In genomic region chr1:55426619-55427018, GRCh38 we compare ENCODE assay signal across 17 cellular contexts.
"Had no signal": no experiment of that assay in that cellular context is flagged by ENCODE, and none has a peak within 500 bp of the region (broad histone marks: within the 10 kb centered on the region; RNA-seq: fewer than 3 reads in every experiment).

No MANE protein-coding gene starts in this region.

- H3K27ac ChIP-seq: adrenal gland, left lung, pancreas, thoracic aorta had no signal

- H3K27me3 ChIP-seq: adrenal gland, pancreas had no signal

- H3K4me3 ChIP-seq: adrenal gland, left lung, pancreas, thoracic aorta had no signal

- H3K9me3 ChIP-seq: adrenal gland, pancreas, thoracic aorta had no signal

- H3K36me3 ChIP-seq: adrenal gland, left lung, pancreas, thoracic aorta had no signal

- DNase-seq: activated B cell treated with CpG ODN at 0.5 μM for 24 hours; activated CD4-positive, alpha-beta T cell treated with anti-CD3 and anti-CD28 coated beads, Interleukin-2, amount 10 ng/mL, durations not matched to agents 24 days and 14 days; activated CD8-positive, alpha-beta memory T cell treated with anti-CD3 and anti-CD28 coated beads for 24 hours; activated naive CD4-positive, alpha-beta T cell treated with anti-CD3 and anti-CD28 coated beads, Interleukin-2, amount 10 ng/mL, durations not matched to agents 7 days and 5 days; activated T-cell treated with anti-CD3 and anti-CD28 coated beads for 4 hours; adrenal gland; caudate nucleus; effector memory CD8-positive, alpha-beta T cell; erythroblast; head of caudate nucleus; islet precursor cell; left lung; pancreas; stimulated activated CD4-positive, alpha-beta T cell treated with anti-CD3 and anti-CD28 coated beads, Interleukin-15, amount 100 ng/mL, for 24 hours; stimulated activated CD4-positive, alpha-beta T cell treated with anti-CD3 and anti-CD28 coated beads, Interleukin-4, amount 100 ng/mL, for 24 hours; T-cell had no signal
